Comparison of ENCODE assay signal across 9 cellular contexts in genomic region chr2:174012347-174013309, GRCh38. TPM values are rescaled to one million over a fixed set of nuclear protein-coding genes. Genes with fewer than 3 reads are reported as not detected.
DNase-seq lines count a peak whose midpoint lies in the region; ATAC-seq and TF ChIP-seq lines count a peak whose summit lies in the region.
"Had no signal": no experiment of that assay in that cellular context is flagged by ENCODE, and none has a peak within 500 bp of the region (broad histone marks: within the 10 kb centered on the region; RNA-seq: fewer than 3 reads in every experiment).

No MANE protein-coding gene starts in this region.

- no peaks in the 10 kb centered on the region for H3K9me3 Mint-ChIP-seq in natural killer cell
- H3K9me3 Mint-ChIP-seq: brain had no signal

- peaks cover 3 to 5% of the 10 kb centered on the region in 2 donors for H3K27me3 Mint-ChIP-seq in natural killer cell (ENCODE audit: low read depth in 2 of 2)
- H3K27me3 Mint-ChIP-seq: brain had no signal

- H3K27ac ChIP-seq in tibial artery = peak overlapping the region; percentile 94 to 97

- intact Hi-C loops in natural killer cell (cut with micrococcal nuclease) (loop anchor here (2.0 kb wide), 1 partner anchor 48 kb away; the partner anchor contains the start of gene SP3), tibial artery (cut with DNase I; ENCODE audit: low total_unique reads) (no loop called here)

- no peak for DNase-seq in AG04449 (ENCODE audit: low read depth, low spot score)
- DNase-seq in activated T-helper 1 cell treated with Interleukin-2 at 50 U/mL for 16 hours (ENCODE audit: low read depth) = peak; percentile 15
- peak; percentile 82 for DNase-seq in fibroblast of gingiva (ENCODE audit: low read depth)
- peak; percentile 63 for DNase-seq in natural killer cell
- peak; percentile 82 to 87 for DNase-seq in tibial artery
- no peak for DNase-seq in KG1 (lab: John Stamatoyannopoulos, UW)
- DNase-seq in NCI-H748 treated with DMSO at 0.1 percent for 48 hours (lab: John Stamatoyannopoulos, UW) = no peak

- H3K27ac Mint-ChIP-seq in natural killer cell = peak overlapping the region; percentile 64 to 92

- CTCF ChIA-PET in AG04449 (lab: Yijun Ruan, JAX) = interaction anchor here (1.2 kb wide), 1 partner anchor 35 kb away, joined by 3 read pairs; no protein-coding TSS in a partner anchor

- H3K4me1 Mint-ChIP-seq in natural killer cell = peaks cover 7 to 21% of the 10 kb centered on the region in 2 donors

- no peaks in the 10 kb centered on the region for H3K36me3 ChIP-seq in tibial artery

- no peaks in the 10 kb centered on the region for H3K36me3 Mint-ChIP-seq in natural killer cell
- H3K36me3 Mint-ChIP-seq: brain had no signal

- H3K9me3 ChIP-seq in tibial artery = no peaks in the 10 kb centered on the region

- H3K4me3 ChIP-seq in AG04449 (ENCODE audit: low read depth, low read length) (peak overlapping the region; percentile 43), tibial artery (peak overlapping the region; percentile 52 to 68)

- ATAC-seq in HG03175 (IDR thresholded peaks at IDR 0.05; ENCODE audit: unreplicated experiment) (peak; percentile 53), natural killer cell (peak; percentile 87 to 89 (median 89))

- peak overlapping the region; percentile 84 for H3K4me3 Mint-ChIP-seq in natural killer cell
- H3K4me3 Mint-ChIP-seq: brain had no signal

- peaks cover 0 to 56% (median 32%) of the 10 kb centered on the region in 4 donors for H3K4me1 ChIP-seq in tibial artery

- POLR2A ChIA-PET in AG04449 (lab: Yijun Ruan, JAX) = no interaction called here

- H3K27me3 ChIP-seq in tibial artery = no peaks in the 10 kb centered on the region

- TF ChIP-seq CTCF in AG04449 (IDR thresholded peaks at IDR 0.05; ENCODE audit: insufficient read depth, low read length, missing control alignments) (no peak), natural killer cell (IDR thresholded peaks at IDR 0.05) (no peak), tibial artery (IDR thresholded peaks at IDR 0.05) (no peak)

RNA-seq across cellular contexts. Expression of gene SP3, which starts 47.5 kb away (rescaled TPM):
- total RNA-seq in natural killer cell = 100 to 1,000 TPM; 179 to 200 (median 188) TPM

Comparison
In these comparisons a context has a peak if more than half of its experiments do, and no peak if none do; other contexts are left out.
1. DNase-seq: peak in activated T-helper 1 cell treated with Interleukin-2 at 50 U/mL for 16 hours (single experiment), fibroblast of gingiva (single experiment), natural killer cell (single experiment) and tibial artery (2 of 2); none in AG04449 (single experiment), KG1 (single experiment) and NCI-H748 treated with DMSO at 0.1 percent for 48 hours (single experiment).